7 cellular contexts compared by ENCODE assay signal in the genomic region with DNA sequence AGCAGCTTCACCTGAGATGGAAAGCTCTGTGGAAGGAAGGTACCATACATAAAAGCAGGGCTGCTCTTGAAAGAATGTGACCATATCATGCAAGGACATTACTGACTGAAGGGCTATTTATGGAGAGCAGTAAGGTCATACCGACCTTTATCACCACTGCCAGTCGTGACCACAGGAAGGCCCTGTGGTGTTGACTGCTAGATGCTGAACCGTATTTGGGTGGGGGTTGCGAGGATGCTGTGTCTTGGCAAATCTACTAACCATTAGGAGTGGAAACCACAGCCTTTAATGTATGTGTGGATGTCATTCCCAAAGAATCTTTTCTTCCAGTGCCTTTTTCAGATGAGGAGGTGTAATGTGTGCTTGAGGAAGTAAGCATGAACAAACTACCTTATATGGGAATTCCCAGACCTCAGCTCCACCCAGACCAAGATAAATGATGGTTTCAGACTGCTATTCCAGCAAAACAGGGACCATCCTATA.
DNase-seq lines count a peak whose midpoint lies in the region; ATAC-seq lines count a peak whose summit lies in the region.

No MANE protein-coding gene starts in this region.

- no peak overlapping the region for H3K4me3 ChIP-seq in skeletal muscle cell (ENCODE audit: low read depth, low read length)

- ATAC-seq in GM18909 (IDR thresholded peaks at IDR 0.05; ENCODE audit: poor library complexity, unreplicated experiment) (peak; percentile 75), HG03159 (IDR thresholded peaks at IDR 0.05; ENCODE audit: unreplicated experiment) (peak; percentile 49)

- in situ Hi-C loops in G401 (cut with HindIII; ENCODE audit: low sequenced_read_pairs): no loop called here

- DNase-seq in SKM-1 treated with dmso at 0.1 percent for 144 hours (lab: John Stamatoyannopoulos, UW; ENCODE audit: unreplicated experiment) (peak; percentile 89), fibroblast of peridontal ligament (ENCODE audit: extremely low read depth) (peak; percentile 75), skeletal muscle cell (ENCODE audit: low read depth) (peak; percentile 94), G401 (ENCODE audit: low spot score) (no peak), Ammon's horn (ENCODE audit: low spot score) (no peak)

Comparison
In these comparisons a context has a peak if more than half of its experiments do, and no peak if none do; other contexts are left out.
1. DNase-seq: peak in SKM-1 treated with dmso at 0.1 percent for 144 hours (single experiment), fibroblast of peridontal ligament (single experiment) and skeletal muscle cell (single experiment); none in G401 (single experiment) and Ammon's horn (single experiment).